In the genomic region with DNA sequence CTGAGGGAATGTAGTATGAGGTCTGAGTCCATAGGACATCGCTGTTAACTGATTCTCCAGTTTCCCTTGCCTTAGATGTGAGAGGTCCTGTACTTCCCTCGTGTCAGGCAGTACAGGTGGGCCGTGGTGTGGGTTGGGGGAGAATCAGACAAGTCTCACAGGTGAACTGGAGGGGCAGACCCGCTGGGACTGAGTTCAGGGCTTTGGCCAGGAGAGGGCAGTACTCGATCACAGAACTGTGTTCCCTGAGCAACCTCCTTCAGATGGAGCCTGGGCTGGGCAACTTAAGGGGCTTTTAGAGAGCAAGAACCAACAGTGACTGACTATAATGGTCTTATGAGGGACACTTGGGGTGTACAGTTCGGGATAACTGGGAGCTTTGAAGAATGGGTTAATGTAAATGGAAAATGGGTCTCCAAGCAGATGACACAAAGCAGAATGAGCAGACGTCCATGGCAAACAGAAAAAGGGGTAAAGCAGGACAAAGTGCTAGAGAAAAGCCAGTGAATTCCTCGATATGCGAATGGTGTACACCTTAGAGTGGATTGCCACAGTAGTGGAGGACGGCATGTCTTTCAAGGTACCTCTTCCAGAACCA, we compare ENCODE assay signal across 8 cellular contexts.
DNase-seq lines count a peak whose midpoint lies in the region; ATAC-seq and TF ChIP-seq lines count a peak whose summit lies in the region.

No MANE protein-coding gene starts in this region.

- TF ChIP-seq CTCF in DND-41 (IDR thresholded peaks at IDR 0.05; ENCODE audit: borderline replicate concordance, extremely low read depth, low read length, poor library complexity, severe bottlenecking): peak; percentile 87
- TF ChIP-seq CTCF in Loucy (conservative IDR thresholded peaks at IDR 0.05; ENCODE audit: low read length): peak; percentile 94
- TF ChIP-seq CTCF in right atrium auricular region (IDR thresholded peaks at IDR 0.05): peak; percentile 59 to 72

- peak; percentile 96 for ATAC-seq in DND-41 (ENCODE audit: insufficient read depth, low read depth)
- peak; percentile 74 for ATAC-seq in GM21619 (IDR thresholded peaks at IDR 0.05; ENCODE audit: unreplicated experiment)
- peak; percentile 81 for ATAC-seq in activated naive CD8-positive, alpha-beta T cell treated with anti-CD3 and anti-CD28 coated beads, Interleukin-2, amount 50 U/mL, for 24 hours

- H2AFZ ChIP-seq in DND-41 (ENCODE audit: low read depth, low read length): no peak overlapping the region
- H2AFZ ChIP-seq in Loucy (ENCODE audit: low read length): no peak overlapping the region

- H3K4me1 ChIP-seq in DND-41 (ENCODE audit: insufficient read depth, low read length) (no peaks in the 10 kb centered on the region), Loucy (ENCODE audit: insufficient read depth, low read length, poor library complexity, severe bottlenecking) (no peaks in the 10 kb centered on the region), right atrium auricular region (no peaks in the 10 kb centered on the region)

- H3K27me3 Mint-ChIP-seq in activated naive CD8-positive, alpha-beta T cell treated with anti-CD3 and anti-CD28 coated beads, Interleukin-2, amount 50 U/mL, for 24 hours: peaks cover 5% of the 10 kb centered on the region

- DNase-seq in DND-41 (peak; percentile 62), SKM-1 treated with dmso at 0.1 percent for 144 hours (lab: John Stamatoyannopoulos, UW; ENCODE audit: unreplicated experiment) (peak; percentile 56), right atrium auricular region (ENCODE audit: low spot score) (no peak), skeletal muscle cell (ENCODE audit: low read depth) (peak; percentile 9), cortex of kidney (lab: John Stamatoyannopoulos, UW) (no peak)
- peak; percentile 72 for DNase-seq in activated naive CD8-positive, alpha-beta T cell treated with anti-CD3 and anti-CD28 coated beads, Interleukin-2, amount 50 U/mL, for 24 hours

- H3K9me2 ChIP-seq in Loucy (replicated peaks; ENCODE audit: low read depth, low read length): no peaks in the 10 kb centered on the region

- no peak overlapping the region for H3K9ac ChIP-seq in DND-41 (ENCODE audit: low read depth, low read length)
- no peak overlapping the region for H3K9ac ChIP-seq in Loucy (ENCODE audit: low read depth, low read length, poor library complexity, severe bottlenecking)

- H3K27ac ChIP-seq in DND-41 (ENCODE audit: low read length): no peak overlapping the region
- H3K27ac ChIP-seq in right atrium auricular region: no peak overlapping the region

- no peaks in the 10 kb centered on the region for H3K9me3 Mint-ChIP-seq in activated naive CD8-positive, alpha-beta T cell treated with anti-CD3 and anti-CD28 coated beads, Interleukin-2, amount 50 U/mL, for 24 hours

- no peak overlapping the region for H3K4me3 Mint-ChIP-seq in activated naive CD8-positive, alpha-beta T cell treated with anti-CD3 and anti-CD28 coated beads, Interleukin-2, amount 50 U/mL, for 24 hours

- no peaks in the 10 kb centered on the region for H3K36me3 Mint-ChIP-seq in activated naive CD8-positive, alpha-beta T cell treated with anti-CD3 and anti-CD28 coated beads, Interleukin-2, amount 50 U/mL, for 24 hours (ENCODE audit: low read depth)

- H3K9me3 ChIP-seq in DND-41 (ENCODE audit: insufficient read depth, low read length, severe bottlenecking): no peaks in the 10 kb centered on the region
- H3K9me3 ChIP-seq in Loucy (ENCODE audit: insufficient read depth, low read depth, low read length): no peaks in the 10 kb centered on the region
- no peaks in the 10 kb centered on the region for H3K9me3 ChIP-seq in right atrium auricular region

- no peak overlapping the region for H3K4me2 ChIP-seq in DND-41 (ENCODE audit: insufficient read depth, low read length)
- H3K4me2 ChIP-seq in Loucy (ENCODE audit: low read depth, low read length, poor library complexity, severe bottlenecking): no peak overlapping the region

- H3K4me3 ChIP-seq in DND-41 (ENCODE audit: low read depth in 1 of 2, low read length in 2 of 2) (no peak overlapping the region), Loucy (ENCODE audit: low read length, poor library complexity, severe bottlenecking) (no peak overlapping the region), right atrium auricular region (no peak overlapping the region), skeletal muscle cell (ENCODE audit: low read depth, low read length) (no peak overlapping the region)

- no peaks in the 10 kb centered on the region for H3F3A ChIP-seq in Loucy (ENCODE audit: low read depth)

- H3K79me2 ChIP-seq in DND-41 (ENCODE audit: insufficient read depth, low read length) (no peaks in the 10 kb centered on the region), Loucy (ENCODE audit: insufficient read depth, low read length) (no peaks in the 10 kb centered on the region)

- H4K20me1 ChIP-seq in DND-41 (ENCODE audit: insufficient read depth, low read length) (peaks cover 6% of the 10 kb centered on the region; the same call in 1 of the 2 replicates), Loucy (ENCODE audit: insufficient read depth, low read length, poor library complexity, severe bottlenecking) (no peaks in the 10 kb centered on the region)

- no peaks in the 10 kb centered on the region for H3K36me3 ChIP-seq in DND-41 (ENCODE audit: insufficient read depth, low read length)
- H3K36me3 ChIP-seq in Loucy (ENCODE audit: insufficient read depth, low read length): no peaks in the 10 kb centered on the region
- H3K36me3 ChIP-seq in right atrium auricular region: no peaks in the 10 kb centered on the region

- H3K4me1 Mint-ChIP-seq in activated naive CD8-positive, alpha-beta T cell treated with anti-CD3 and anti-CD28 coated beads, Interleukin-2, amount 50 U/mL, for 24 hours: no peaks in the 10 kb centered on the region

- H3K27me3 ChIP-seq in DND-41 (ENCODE audit: insufficient read depth, low read length, poor library complexity) (peaks cover 5% of the 10 kb centered on the region), Loucy (ENCODE audit: insufficient read depth, low read length, poor library complexity, severe bottlenecking) (no peaks in the 10 kb centered on the region), right atrium auricular region (no peaks in the 10 kb centered on the region)

- H3K27ac Mint-ChIP-seq in activated naive CD8-positive, alpha-beta T cell treated with anti-CD3 and anti-CD28 coated beads, Interleukin-2, amount 50 U/mL, for 24 hours: no peak overlapping the region

Comparison
In these comparisons a context has a peak if more than half of its experiments do, and no peak if none do; other contexts are left out.
1. DNase-seq: peak in DND-41 (single experiment), SKM-1 treated with dmso at 0.1 percent for 144 hours (single experiment), activated naive CD8-positive, alpha-beta T cell treated with anti-CD3 and anti-CD28 coated beads, Interleukin-2, amount 50 U/mL, for 24 hours (single experiment) and skeletal muscle cell (single experiment); none in right atrium auricular region (single experiment) and cortex of kidney (single experiment).
2. Peak in every context shown above with its lines, with median percentiles within 50 percentile points of each other: ATAC-seq and CTCF ChIP-seq.